In the genomic region with DNA sequence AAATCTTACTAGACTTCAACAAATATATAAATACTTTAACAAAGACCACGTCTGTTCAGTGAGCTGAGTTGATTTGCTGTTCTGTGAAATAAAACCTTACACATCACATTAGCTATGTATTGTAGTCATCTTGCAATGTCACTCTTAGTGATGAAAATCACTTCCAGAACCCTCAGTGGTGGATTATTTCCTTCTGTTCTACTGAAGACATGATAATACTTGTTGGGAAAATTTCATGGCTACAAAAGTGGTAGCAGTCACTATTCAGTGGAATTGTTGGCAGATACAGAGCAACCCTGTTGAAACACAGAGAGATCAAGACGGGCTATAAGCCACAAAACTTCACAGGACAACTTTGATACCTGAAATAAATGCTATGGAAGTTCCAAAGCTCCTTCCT, we compare ENCODE assay signal across 28 cellular contexts. TPM values are rescaled to one million over a fixed set of nuclear protein-coding genes. Genes with fewer than 3 reads are reported as not detected.
DNase-seq lines count a peak whose midpoint lies in the region; ATAC-seq, FAIRE-seq and TF ChIP-seq lines count a peak whose summit lies in the region.
"Had no signal": no experiment of that assay in that cellular context is flagged by ENCODE, and none has a peak within 500 bp of the region (broad histone marks: within the 10 kb centered on the region; RNA-seq: fewer than 3 reads in every experiment).

No MANE protein-coding gene starts in this region.

- H4K5ac ChIP-seq in mesendoderm (ENCODE audit: low read length), result no peak overlapping the region

- H3K4me2 ChIP-seq in GM23338, result no peak overlapping the region
- H3K4me2 ChIP-seq in mesendoderm (ENCODE audit: low read length), result no peak overlapping the region
- H3K4me2 ChIP-seq: BLaER1 had no signal

- H3K23ac ChIP-seq in mesendoderm (ENCODE audit: low read length), result no peak overlapping the region

- no CpG with 5 or more reads among the region's 2 CpGs for WGBS in mesendoderm (ENCODE audit: extremely low coverage, insufficient coverage, low lambda C conversion rate)

- H3K4me1 ChIP-seq in GM23338 (ENCODE audit: insufficient read depth), result peaks cover 6% of the 10 kb centered on the region
- H3K4me1 ChIP-seq in mesendoderm (ENCODE audit: control insufficient read depth, low read depth, low read length), result no peaks in the 10 kb centered on the region
- H3K4me1 ChIP-seq: BE2C, BLaER1 had no signal

- TF ChIP-seq CTCF in GM23338 (conservative IDR thresholded peaks at IDR 0.05; ENCODE audit: low read depth in 2 of 2) (no peak), epithelial cell of esophagus (IDR thresholded peaks at IDR 0.05; ENCODE audit: insufficient read depth, low read depth, low read length, missing control alignments) (no peak), GM10266 (IDR thresholded peaks at IDR 0.05; ENCODE audit: control insufficient read depth, insufficient read depth, low read depth, missing control alignments) (no peak)

- no peak overlapping the region for H3K56ac ChIP-seq in mesendoderm (ENCODE audit: low read length)

- no peak overlapping the region for H2BK120ac ChIP-seq in mesendoderm (ENCODE audit: low read depth, low read length)

- no peak for DNase-seq in GM12891 (ENCODE audit: insufficient read length, low spot score)
- DNase-seq in GM23338 (ENCODE audit: low spot score), result no peak
- peak; percentile 55 for DNase-seq in epithelial cell of esophagus (ENCODE audit: low read depth)
- no peak for DNase-seq in mesendoderm
- DNase-seq in OCI-M1 (lab: John Stamatoyannopoulos, UW), result no peak
- no peak for DNase-seq in GM10266 (ENCODE audit: extremely low spot score)
- no peak for DNase-seq in Kasumi-1 (lab: John Stamatoyannopoulos, UW)
- DNase-seq: 8988T; ACHN; BE2C; C1 segment of cervical spinal cord; CD4-positive, alpha-beta memory T cell; CD4-positive, CD25-positive, alpha-beta regulatory T cell; CD8-positive, alpha-beta memory T cell; COR-L47; DMS 273 treated with DMSO at 0.1 percent for 48 hours; DMS153; DMS53; DMS79; DND-41; EL; GDM1 had no signal

- no peak overlapping the region for H3K18ac ChIP-seq in mesendoderm (ENCODE audit: low read length)

- H3K27ac Mint-ChIP-seq in GM23338, result no peak overlapping the region
- H3K27ac Mint-ChIP-seq: CD14-positive monocyte; CD4-positive, alpha-beta memory T cell; CD4-positive, CD25-positive, alpha-beta regulatory T cell; CD8-positive, alpha-beta memory T cell had no signal

- H2BK15ac ChIP-seq in mesendoderm (replicated peaks; ENCODE audit: low read depth), result peak overlapping the region; percentile 27

- H2AFZ ChIP-seq in GM23338, result peak overlapping the region; percentile 81

- H3K4me3 Mint-ChIP-seq in GM23338, result no peak overlapping the region
- H3K4me3 Mint-ChIP-seq: CD14-positive monocyte; CD4-positive, alpha-beta memory T cell; CD4-positive, CD25-positive, alpha-beta regulatory T cell; CD8-positive, alpha-beta memory T cell had no signal

- H3K4me3 ChIP-seq in GM23338, result no peak overlapping the region
- no peak overlapping the region for H3K4me3 ChIP-seq in epithelial cell of esophagus (ENCODE audit: low read length)
- no peak overlapping the region for H3K4me3 ChIP-seq in mesendoderm (ENCODE audit: low read length)
- H3K4me3 ChIP-seq: BLaER1 had no signal

- H3K4ac ChIP-seq in mesendoderm (ENCODE audit: low read depth, low read length), result no peak overlapping the region

- H3K27me3 ChIP-seq in GM23338 (ENCODE audit: insufficient read depth), result no peaks in the 10 kb centered on the region
- no peaks in the 10 kb centered on the region for H3K27me3 ChIP-seq in mesendoderm (ENCODE audit: insufficient read depth, low read length, poor library complexity)
- H3K27me3 ChIP-seq: BE2C, BLaER1 had no signal

- no peaks in the 10 kb centered on the region for H3K79me2 ChIP-seq in GM23338 (replicated peaks; ENCODE audit: insufficient read depth)
- no peaks in the 10 kb centered on the region for H3K79me2 ChIP-seq in mesendoderm (ENCODE audit: control insufficient read depth, insufficient read depth, low read length)

- TF ChIP-seq POLR2A in GM12891 (IDR thresholded peaks at IDR 0.05; ENCODE audit: low read depth, low read length), result no peak

- no peak for ATAC-seq in GM23338
- ATAC-seq in GM18502 (IDR thresholded peaks at IDR 0.05; ENCODE audit: poor library complexity, unreplicated experiment), result no peak

- 0 out of 2 replicates have a peak, but pooled peaks cover 5% of the 10 kb centered on the region for H3F3A ChIP-seq in GM23338 (replicated peaks; ENCODE audit: low read depth)

- H3K36me3 ChIP-seq in GM23338 (ENCODE audit: insufficient read depth) (no peaks in the 10 kb centered on the region), mesendoderm (ENCODE audit: control insufficient read depth, insufficient read depth, low read length) (no peaks in the 10 kb centered on the region)
- H3K36me3 ChIP-seq: BE2C, BLaER1 had no signal

- no peak overlapping the region for H3K9ac ChIP-seq in mesendoderm (ENCODE audit: low read length)
- H3K9ac ChIP-seq: BLaER1 had no signal

- no peak overlapping the region for H2BK5ac ChIP-seq in mesendoderm (ENCODE audit: low read length)

- no peak overlapping the region for H2AK5ac ChIP-seq in mesendoderm (ENCODE audit: low read length)

- H3K27ac ChIP-seq in GM23338 (ENCODE audit: low read depth) (no peak overlapping the region), mesendoderm (ENCODE audit: low read depth, low read length) (no peak overlapping the region)
- H3K27ac ChIP-seq: BLaER1 had no signal

- peaks cover 5% of the 10 kb centered on the region for H3K27me3 Mint-ChIP-seq in GM23338 (ENCODE audit: insufficient read depth, low read depth, poor library complexity)

- H3K36me3 Mint-ChIP-seq in GM23338 (ENCODE audit: low read depth), result peaks cover 9% of the 10 kb centered on the region; the same call in 1 of the 3 replicates
- H3K36me3 Mint-ChIP-seq: CD14-positive monocyte; CD4-positive, alpha-beta memory T cell; CD4-positive, CD25-positive, alpha-beta regulatory T cell had no signal

- peak; percentile 26 for FAIRE-seq in GM12891 (lab: Jason Lieb, UNC)
- FAIRE-seq: A204.1, GM12892, GM19239 had no signal

- H3K79me1 ChIP-seq in mesendoderm (ENCODE audit: low read length), result no peaks in the 10 kb centered on the region

- H3K9me2 ChIP-seq in GM23338 (ENCODE audit: insufficient read depth), result no peaks in the 10 kb centered on the region

- no peaks in the 10 kb centered on the region for H4K20me1 ChIP-seq in GM23338 (replicated peaks; ENCODE audit: insufficient read depth)
- H4K20me1 ChIP-seq: BLaER1 had no signal

- H4K8ac ChIP-seq in mesendoderm (ENCODE audit: low read depth, low read length), result no peak overlapping the region

- H3K4me1 Mint-ChIP-seq in GM23338, result peaks cover 14% of the 10 kb centered on the region
- H3K4me1 Mint-ChIP-seq: CD4-positive, alpha-beta memory T cell had no signal

- H3K9me3 Mint-ChIP-seq in GM23338, result peaks cover 15% of the 10 kb centered on the region

TF ChIP-seq in GM12891, 5 proteins besides CTCF, POLR2A, EP300 and RAD21:
- TF ChIP-seq PAX5 (IDR thresholded peaks at IDR 0.05; ENCODE audit: insufficient read depth, low read length, severe bottlenecking) (no peak), POLR2AphosphoS5 (IDR thresholded peaks at IDR 0.05; ENCODE audit: low read depth, low read length) (no peak), SPI1 (IDR thresholded peaks at IDR 0.05; ENCODE audit: low read depth, low read length) (no peak), TAF1 (IDR thresholded peaks at IDR 0.05; ENCODE audit: low read depth, low read length) (no peak), POU2F2 (IDR thresholded peaks at IDR 0.05; ENCODE audit: low read depth, low read length) (no peak)

TF ChIP-seq in GM23338, 12 proteins besides CTCF, POLR2A, EP300 and RAD21 (continues in another document):
- TF ChIP-seq REST (IDR thresholded peaks at IDR 0.05; ENCODE audit: unreplicated experiment), result no peak
- no peak for TF ChIP-seq NANOG (IDR thresholded peaks at IDR 0.05; ENCODE audit: borderline replicate concordance)
- TF ChIP-seq JUNB (IDR thresholded peaks at IDR 0.05; ENCODE audit: unreplicated experiment), result no peak
- no peak for TF ChIP-seq STAT1 (IDR thresholded peaks at IDR 0.05; ENCODE audit: unreplicated experiment)
- TF ChIP-seq, protein P1, sequence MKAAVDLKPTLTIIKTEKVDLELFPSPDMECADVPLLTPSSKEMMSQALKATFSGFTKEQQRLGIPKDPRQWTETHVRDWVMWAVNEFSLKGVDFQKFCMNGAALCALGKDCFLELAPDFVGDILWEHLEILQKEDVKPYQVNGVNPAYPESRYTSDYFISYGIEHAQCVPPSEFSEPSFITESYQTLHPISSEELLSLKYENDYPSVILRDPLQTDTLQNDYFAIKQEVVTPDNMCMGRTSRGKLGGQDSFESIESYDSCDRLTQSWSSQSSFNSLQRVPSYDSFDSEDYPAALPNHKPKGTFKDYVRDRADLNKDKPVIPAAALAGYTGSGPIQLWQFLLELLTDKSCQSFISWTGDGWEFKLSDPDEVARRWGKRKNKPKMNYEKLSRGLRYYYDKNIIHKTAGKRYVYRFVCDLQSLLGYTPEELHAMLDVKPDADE (IDR thresholded peaks at IDR 0.05), result no peak
- no peak for TF ChIP-seq CREB1 (CRISPR knock-in tag; IDR thresholded peaks at IDR 0.05; ENCODE audit: low read depth)

RNA-seq across cellular contexts. Expression of gene FAM169A, which starts 26.7 kb away (rescaled TPM):
- polyA plus RNA-seq in GM12891 (2012; ENCODE audit: low read depth, missing spikeins), result 5.8 TPM
- 78.7 and 97.7 TPM in 2 replicates for total RNA-seq in GM23338 (2014; rRNA removed; shearing (Covaris generic))
- polyA plus RNA-seq in GM23338 (2016; fragmentation: Nextera tagmentation; extraction: Ambion mirVana), result 12.2 and 16.9 TPM in 2 replicates
- 25.3 TPM for polyA plus RNA-seq in mesendoderm (2013, experiment 1 of 2)
- polyA plus RNA-seq in mesendoderm (2013, experiment 2 of 2), result 24.4 TPM
- polyA plus RNA-seq: CD14-positive monocyte had no signal
